1 cellular context compared by ENCODE assay signal in the genomic region with DNA sequence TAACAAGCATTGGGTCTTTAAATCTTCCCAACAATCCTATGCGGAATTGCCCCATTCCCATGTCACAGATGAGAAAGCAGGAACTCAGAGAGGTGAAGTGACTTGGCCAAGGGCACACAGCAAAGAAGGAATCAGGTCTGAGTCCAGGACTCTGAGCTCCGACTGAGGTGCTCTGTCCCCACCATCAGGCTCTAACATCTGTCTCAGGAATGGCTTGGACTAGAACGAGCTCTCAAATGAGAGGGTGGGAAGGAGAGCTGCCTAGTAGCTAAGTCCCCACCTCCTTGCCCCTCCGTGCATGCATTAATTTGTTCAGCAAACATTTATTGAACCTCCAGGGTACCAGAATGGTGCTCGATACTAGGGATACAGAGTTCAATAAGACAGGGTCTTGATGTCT.
TF ChIP-seq lines count a peak whose summit lies in the region.

No MANE protein-coding gene starts in this region.

TF ChIP-seq in SK-N-SH treated with all-trans-retinoic acid at 6 μM for 48 hours, 23 proteins besides CTCF, POLR2A, EP300 and RAD21 (continued from another document):
- TF ChIP-seq, protein P1, sequence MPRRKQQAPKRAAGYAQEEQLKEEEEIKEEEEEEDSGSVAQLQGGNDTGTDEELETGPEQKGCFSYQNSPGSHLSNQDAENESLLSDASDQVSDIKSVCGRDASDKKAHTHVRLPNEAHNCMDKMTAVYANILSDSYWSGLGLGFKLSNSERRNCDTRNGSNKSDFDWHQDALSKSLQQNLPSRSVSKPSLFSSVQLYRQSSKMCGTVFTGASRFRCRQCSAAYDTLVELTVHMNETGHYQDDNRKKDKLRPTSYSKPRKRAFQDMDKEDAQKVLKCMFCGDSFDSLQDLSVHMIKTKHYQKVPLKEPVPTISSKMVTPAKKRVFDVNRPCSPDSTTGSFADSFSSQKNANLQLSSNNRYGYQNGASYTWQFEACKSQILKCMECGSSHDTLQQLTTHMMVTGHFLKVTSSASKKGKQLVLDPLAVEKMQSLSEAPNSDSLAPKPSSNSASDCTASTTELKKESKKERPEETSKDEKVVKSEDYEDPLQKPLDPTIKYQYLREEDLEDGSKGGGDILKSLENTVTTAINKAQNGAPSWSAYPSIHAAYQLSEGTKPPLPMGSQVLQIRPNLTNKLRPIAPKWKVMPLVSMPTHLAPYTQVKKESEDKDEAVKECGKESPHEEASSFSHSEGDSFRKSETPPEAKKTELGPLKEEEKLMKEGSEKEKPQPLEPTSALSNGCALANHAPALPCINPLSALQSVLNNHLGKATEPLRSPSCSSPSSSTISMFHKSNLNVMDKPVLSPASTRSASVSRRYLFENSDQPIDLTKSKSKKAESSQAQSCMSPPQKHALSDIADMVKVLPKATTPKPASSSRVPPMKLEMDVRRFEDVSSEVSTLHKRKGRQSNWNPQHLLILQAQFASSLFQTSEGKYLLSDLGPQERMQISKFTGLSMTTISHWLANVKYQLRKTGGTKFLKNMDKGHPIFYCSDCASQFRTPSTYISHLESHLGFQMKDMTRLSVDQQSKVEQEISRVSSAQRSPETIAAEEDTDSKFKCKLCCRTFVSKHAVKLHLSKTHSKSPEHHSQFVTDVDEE (CRISPR knock-in tag; IDR thresholded peaks at IDR 0.05): no peak
- TF ChIP-seq TOX (CRISPR knock-in tag; IDR thresholded peaks at IDR 0.05; ENCODE audit: borderline replicate concordance) (no peak), GLIS3 (CRISPR knock-in tag; IDR thresholded peaks at IDR 0.05) (no peak), ZNF565 (CRISPR knock-in tag; conservative IDR thresholded peaks at IDR 0.05; ENCODE audit: low read depth) (no peak), ZC3H10 (CRISPR knock-in tag; IDR thresholded peaks at IDR 0.05) (no peak)
- TF ChIP-seq, protein P2, sequence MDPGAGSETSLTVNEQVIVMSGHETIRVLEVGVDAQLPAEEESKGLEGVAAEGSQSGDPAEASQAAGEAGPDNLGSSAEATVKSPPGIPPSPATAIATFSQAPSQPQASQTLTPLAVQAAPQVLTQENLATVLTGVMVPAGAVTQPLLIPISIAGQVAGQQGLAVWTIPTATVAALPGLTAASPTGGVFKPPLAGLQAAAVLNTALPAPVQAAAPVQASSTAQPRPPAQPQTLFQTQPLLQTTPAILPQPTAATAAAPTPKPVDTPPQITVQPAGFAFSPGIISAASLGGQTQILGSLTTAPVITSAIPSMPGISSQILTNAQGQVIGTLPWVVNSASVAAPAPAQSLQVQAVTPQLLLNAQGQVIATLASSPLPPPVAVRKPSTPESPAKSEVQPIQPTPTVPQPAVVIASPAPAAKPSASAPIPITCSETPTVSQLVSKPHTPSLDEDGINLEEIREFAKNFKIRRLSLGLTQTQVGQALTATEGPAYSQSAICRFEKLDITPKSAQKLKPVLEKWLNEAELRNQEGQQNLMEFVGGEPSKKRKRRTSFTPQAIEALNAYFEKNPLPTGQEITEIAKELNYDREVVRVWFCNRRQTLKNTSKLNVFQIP (CRISPR knock-in tag; IDR thresholded peaks at IDR 0.05; ENCODE audit: borderline replicate concordance, low read depth): no peak
